In genomic region chr9:136010176-136010575, GRCh38 we compare ENCODE assay signal across 22 cellular contexts. TPM values are rescaled to one million over a fixed set of nuclear protein-coding genes. Genes with fewer than 3 reads are reported as not detected.
A peak's percentile ranks its signal among the peaks of the same experiment; 100 is the strongest.
DNase-seq lines count a peak whose midpoint lies in the region; ATAC-seq, FAIRE-seq and TF ChIP-seq lines count a peak whose summit lies in the region.
"Had no signal": no experiment of that assay in that cellular context is flagged by ENCODE, and none has a peak within 500 bp of the region (broad histone marks: within the 10 kb centered on the region; RNA-seq: fewer than 3 reads in every experiment).

No MANE protein-coding gene starts in this region.

- H3K79me2 ChIP-seq in parathyroid adenoma (no peaks in the 10 kb centered on the region), hepatocyte (no peaks in the 10 kb centered on the region)

- H3K4me2 ChIP-seq in parathyroid adenoma (ENCODE audit: low read length) (no peak overlapping the region), hepatocyte (no peak overlapping the region)
- H3K4me2 ChIP-seq: PC-9 had no signal

- no peaks in the 10 kb centered on the region for H3K9me3 ChIP-seq in heart right ventricle
- no peaks in the 10 kb centered on the region for H3K9me3 ChIP-seq in right atrium auricular region
- H3K9me3 ChIP-seq in kidney (ENCODE audit: control insufficient read depth in 1 of 2, low read length in 2 of 2): no peaks in the 10 kb centered on the region
- H3K9me3 ChIP-seq in parathyroid adenoma (ENCODE audit: control insufficient read depth, low read length): no peaks in the 10 kb centered on the region
- no peaks in the 10 kb centered on the region for H3K9me3 ChIP-seq in uterus
- no peaks in the 10 kb centered on the region for H3K9me3 ChIP-seq in hepatocyte (ENCODE audit: low read depth)
- H3K9me3 ChIP-seq: SJSA1 had no signal

- no peak for FAIRE-seq in kidney (lab: Jason Lieb, UNC)

- H3K9ac ChIP-seq in kidney (ENCODE audit: low read length in 2 of 2) (no peak overlapping the region), parathyroid adenoma (no peak overlapping the region)

- no peaks in the 10 kb centered on the region for H3K9me2 ChIP-seq in hepatocyte (replicated peaks; ENCODE audit: insufficient read depth)

- H2AFZ ChIP-seq in parathyroid adenoma (no peak overlapping the region), hepatocyte (no peak overlapping the region)
- H2AFZ ChIP-seq: PC-9 had no signal

- ATAC-seq in heart right ventricle: no peak
- ATAC-seq: sciatic nerve had no signal

- H3K27me3 ChIP-seq in heart right ventricle (no peaks in the 10 kb centered on the region), right atrium auricular region (no peaks in the 10 kb centered on the region), parathyroid adenoma (ENCODE audit: control insufficient read depth, insufficient read depth, low read length) (no peaks in the 10 kb centered on the region), uterus (no peaks in the 10 kb centered on the region), hepatocyte (no peaks in the 10 kb centered on the region)
- H3K27me3 ChIP-seq: SJSA1 had no signal

- DNase-seq in heart right ventricle: peak in 1 of 2 donors; percentile 12
- DNase-seq in right atrium auricular region (ENCODE audit: low spot score): no peak
- peak; percentile 62 for DNase-seq in kidney
- DNase-seq in uterus: no peak
- no peak for DNase-seq in MV-4-11 (lab: John Stamatoyannopoulos, UW)
- no peak for DNase-seq in NCI-H524 treated with DMSO at 0.1 percent for 48 hours (lab: John Stamatoyannopoulos, UW)
- DNase-seq in hepatocyte (ENCODE audit: low spot score): no peak
- DNase-seq: activated CD4-positive, alpha-beta T cell treated with anti-CD3 and anti-CD28 coated beads, Interleukin-2, amount 50 U/mL, for 1 hour; amygdala; caudate nucleus; DND-41; GOT3; MM.1S; NCI-H1694 treated with DMSO at 0.1 percent for 48 hours; NCI-H2227 treated with DMSO at 0.1 percent for 48 hours; NCI-H82; PC-9; stimulated activated CD4-positive, alpha-beta T cell treated with anti-CD3 and anti-CD28 coated beads, Interleukin-1b, Interleukin-23, amount 100 ng/mL, for 48 hours; stimulated activated naive CD4-positive, alpha-beta T cell treated with Interleukin-2 at 50 U/mL for 16 hours had no signal

- no peak for TF ChIP-seq POLR2A in uterus (IDR thresholded peaks at IDR 0.05)

- WGBS in heart right ventricle, 2 donors: 93 to 96% methylated on average over 17 of the region's 17 CpGs
- WGBS in hepatocyte (ENCODE audit: low lambda C conversion rate, missing lambda C conversion rate): 95% methylated on average over 12 of the region's 17 CpGs

- H3K27ac ChIP-seq in heart right ventricle (peak overlapping the region in 8 of 10 donors; percentile 36 to 90 (median 81)), right atrium auricular region (no peak overlapping the region), kidney (ENCODE audit: low read depth in 2 of 2, low read length in 2 of 2) (no peak overlapping the region), parathyroid adenoma (peak overlapping the region; percentile 54), uterus (peak overlapping the region; percentile 29 to 40), hepatocyte (no peak overlapping the region)
- H3K27ac ChIP-seq: PC-9, SJSA1 had no signal

- intact Hi-C loops in heart right ventricle (cut with DNase I): loop anchor here in 1 of 10 donors (5.0 kb wide), 1 partner anchor 37 kb away; no protein-coding TSS in a partner anchor
- intact Hi-C loops in kidney (cut with DNase I): no loop called here
- intact Hi-C loops in uterus (cut with DNase I; ENCODE audit: low total_unique reads): no loop called here

- H4K20me1 ChIP-seq in hepatocyte (ENCODE audit: insufficient read depth, poor library complexity, severe bottlenecking): no peaks in the 10 kb centered on the region

- H3K4me1 ChIP-seq in heart right ventricle: peaks cover 7 to 55% (median 28%) of the 10 kb centered on the region in 9 donors
- H3K4me1 ChIP-seq in right atrium auricular region: peaks cover 0 to 38% of the 10 kb centered on the region in 2 donors
- H3K4me1 ChIP-seq in kidney (ENCODE audit: control insufficient read depth in 1 of 2, insufficient read depth in 1 of 2, low read depth in 1 of 2, low read length in 2 of 2): peaks cover 5% of the 10 kb centered on the region in 2 donors
- H3K4me1 ChIP-seq in parathyroid adenoma: no peaks in the 10 kb centered on the region
- H3K4me1 ChIP-seq in uterus: no peaks in the 10 kb centered on the region
- peaks cover 35% of the 10 kb centered on the region for H3K4me1 ChIP-seq in hepatocyte (ENCODE audit: insufficient read depth)

- peaks cover 0 to 56% (median 0%) of the 10 kb centered on the region in 9 donors for H3K36me3 ChIP-seq in heart right ventricle
- peaks cover 24% of the 10 kb centered on the region for H3K36me3 ChIP-seq in right atrium auricular region
- H3K36me3 ChIP-seq in kidney (ENCODE audit: control insufficient read depth in 1 of 2, insufficient read depth in 2 of 2, low read length in 2 of 2): no peaks in the 10 kb centered on the region
- no peaks in the 10 kb centered on the region for H3K36me3 ChIP-seq in parathyroid adenoma (ENCODE audit: control insufficient read depth, insufficient read depth, low read length)
- no peaks in the 10 kb centered on the region for H3K36me3 ChIP-seq in uterus
- H3K36me3 ChIP-seq in hepatocyte (replicated peaks; ENCODE audit: insufficient read depth, low read depth): no peaks in the 10 kb centered on the region

- no peak for TF ChIP-seq CTCF in heart right ventricle (IDR thresholded peaks at IDR 0.05)
- TF ChIP-seq CTCF in right atrium auricular region (IDR thresholded peaks at IDR 0.05): no peak
- TF ChIP-seq CTCF in kidney (IDR thresholded peaks at IDR 0.05; ENCODE audit: borderline replicate concordance, extremely low read depth, insufficient read depth): no peak
- TF ChIP-seq CTCF in parathyroid adenoma (IDR thresholded peaks at IDR 0.05): no peak
- TF ChIP-seq CTCF in uterus (IDR thresholded peaks at IDR 0.05): no peak
- no peak for TF ChIP-seq CTCF in hepatocyte (IDR thresholded peaks at IDR 0.05; ENCODE audit: poor library complexity)

- H3K4me3 ChIP-seq in heart right ventricle (no peak overlapping the region), right atrium auricular region (no peak overlapping the region), kidney (ENCODE audit: low read length in 2 of 2) (no peak overlapping the region), parathyroid adenoma (ENCODE audit: low read depth, low read length) (no peak overlapping the region), uterus (no peak overlapping the region), hepatocyte (no peak overlapping the region)
- H3K4me3 ChIP-seq: PC-9, SJSA1 had no signal

RNA-seq across cellular contexts. Expression of gene UBAC1, which starts 49.0 kb away (rescaled TPM):
- total RNA-seq in heart right ventricle (100 to 1,000 TPM in 2 of 10 donors, 10 to 100 TPM in 8; 73.8 to 138 (median 85.4) TPM), right atrium auricular region (10 to 100 TPM; 58.6 to 76.9 TPM), kidney (40.2 TPM), uterus (10 to 100 TPM; 25.1 to 46.1 (median 35.8) TPM), hepatocyte (33.6 and 36.4 TPM in 2 replicates)
- polyA plus RNA-seq in heart right ventricle (100 to 1,000 TPM in 1 of 2 donors, 10 to 100 TPM in 1; 83.8 to 172 TPM), kidney (ENCODE audit: insufficient read depth, low read depth, low replicate concordance) (52.6 TPM), hepatocyte (35.2 and 42.5 TPM in 2 replicates)

Comparison
In these comparisons a context has a peak if more than half of its experiments do, and no peak if none do; other contexts are left out.
1. H3K27ac ChIP-seq: peak in heart right ventricle (8 of 10), parathyroid adenoma (single experiment) and uterus (2 of 2); none in right atrium auricular region (0 of 2), kidney (0 of 2) and hepatocyte (single experiment).